ENCODE assay signal across 17 cellular contexts in the genomic region with DNA sequence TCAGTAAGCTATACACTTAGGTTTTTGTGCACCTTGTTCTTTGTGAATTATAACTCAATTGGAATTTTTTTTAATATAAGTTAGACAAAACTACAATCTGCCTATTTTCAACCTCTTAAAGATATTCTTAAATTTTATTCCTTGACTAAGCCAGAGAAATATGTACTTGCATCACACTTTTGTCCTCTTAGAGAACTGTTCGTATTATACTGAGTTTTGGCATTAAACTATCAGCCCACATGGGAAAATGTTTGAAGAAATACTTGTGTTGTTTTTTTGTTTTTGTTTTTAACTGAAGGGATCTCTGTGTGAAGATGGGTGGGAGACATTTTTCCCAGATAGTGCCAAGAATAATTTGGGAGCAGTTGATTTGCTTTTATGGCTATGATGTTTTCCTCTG. TPM values are rescaled to one million over a fixed set of nuclear protein-coding genes. Genes with fewer than 3 reads are reported as not detected.
A peak's percentile ranks its signal among the peaks of the same experiment; 100 is the strongest.
DNase-seq lines count a peak whose midpoint lies in the region; ATAC-seq and TF ChIP-seq lines count a peak whose summit lies in the region.
"Had no signal": no experiment of that assay in that cellular context is flagged by ENCODE, and none has a peak within 500 bp of the region (broad histone marks: within the 10 kb centered on the region; RNA-seq: fewer than 3 reads in every experiment).

No MANE protein-coding gene starts in this region.

- no peak overlapping the region for H3K9ac ChIP-seq in endodermal cell (ENCODE audit: extremely low read depth, low read length, poor library complexity, severe bottlenecking)

- intact Hi-C loops in left ventricle myocardium superior (cut with micrococcal nuclease) = loop anchor here (10.0 kb wide), 1 partner anchor 108 kb away; no protein-coding TSS in a partner anchor
- intact Hi-C loops in testis (cut with DNase I; ENCODE audit: low total_unique reads) = no loop called here

- H3K4me3 Mint-ChIP-seq in activated T-cell treated with anti-CD3 and anti-CD28 coated beads, Interleukin-2, amount 50 U/mL, for 72 hours = no peak overlapping the region
- no peak overlapping the region for H3K4me3 Mint-ChIP-seq in endodermal cell

- no peaks in the 10 kb centered on the region for H3K27me3 Mint-ChIP-seq in activated T-cell treated with anti-CD3 and anti-CD28 coated beads, Interleukin-2, amount 50 U/mL, for 72 hours (ENCODE audit: low read depth)
- no peaks in the 10 kb centered on the region for H3K27me3 Mint-ChIP-seq in endodermal cell (ENCODE audit: insufficient read depth)

- H3K27me3 ChIP-seq in testis = no peaks in the 10 kb centered on the region
- H3K27me3 ChIP-seq in endodermal cell (ENCODE audit: control insufficient read depth, insufficient read depth, low read length, poor library complexity, severe bottlenecking) = no peaks in the 10 kb centered on the region
- H3K27me3 ChIP-seq: cardiac muscle cell, upper lobe of right lung had no signal

- H3K27ac ChIP-seq in testis (peak overlapping the region; percentile 57 to 80), endodermal cell (ENCODE audit: low read depth, low read length) (no peak overlapping the region)
- H3K27ac ChIP-seq: cardiac muscle cell, upper lobe of right lung, VCaP had no signal

- H3K27ac Mint-ChIP-seq in activated T-cell treated with anti-CD3 and anti-CD28 coated beads, Interleukin-2, amount 50 U/mL, for 72 hours = peak overlapping the region; percentile 54
- no peak overlapping the region for H3K27ac Mint-ChIP-seq in endodermal cell

- peaks cover 32% of the 10 kb centered on the region for H3K4me1 Mint-ChIP-seq in activated T-cell treated with anti-CD3 and anti-CD28 coated beads, Interleukin-2, amount 50 U/mL, for 72 hours (ENCODE audit: low read depth)
- H3K4me1 Mint-ChIP-seq in endodermal cell = no peaks in the 10 kb centered on the region

- DNase-seq in activated T-cell treated with anti-CD3 and anti-CD28 coated beads, Interleukin-2, amount 50 U/mL, for 72 hours = no peak
- DNase-seq in activated T-cell treated with anti-CD3 and anti-CD28 coated beads, Interleukin-2, amount 50 U/mL, for 1 hour = no peak
- peak; percentile 12 for DNase-seq in astrocyte of the spinal cord (ENCODE audit: low read depth, low spot score)
- DNase-seq in left ventricle myocardium superior = no peak
- no peak for DNase-seq in testis
- no peak for DNase-seq in COR-L47 (lab: John Stamatoyannopoulos, UW)
- DNase-seq in endodermal cell = no peak
- DNase-seq: activated gamma-delta T cell treated with Interleukin-2 at 50 U/mL for 16 hours, mesendoderm, MM.1S, small intestine, SW 1271, upper lobe of right lung had no signal

- H3K9me3 ChIP-seq in testis = no peaks in the 10 kb centered on the region
- H3K9me3 ChIP-seq in endodermal cell (ENCODE audit: control insufficient read depth, low read length) = no peaks in the 10 kb centered on the region
- H3K9me3 ChIP-seq: HAP-1, upper lobe of right lung had no signal

- no peak for TF ChIP-seq POLR2A in testis (IDR thresholded peaks at IDR 0.05)

- H3K36me3 ChIP-seq in testis (ENCODE audit: low read depth, missing control alignments) (no peaks in the 10 kb centered on the region), endodermal cell (ENCODE audit: control insufficient read depth, insufficient read depth, low read length) (peaks cover 86% of the 10 kb centered on the region)

- H3K4me3 ChIP-seq in astrocyte of the spinal cord (ENCODE audit: low read depth, low read length) (no peak overlapping the region), testis (no peak overlapping the region), endodermal cell (ENCODE audit: low read length) (no peak overlapping the region)
- H3K4me3 ChIP-seq: cardiac muscle cell, HAP-1, upper lobe of right lung had no signal

- peaks cover 30 to 54% of the 10 kb centered on the region in 2 donors for H3K36me3 Mint-ChIP-seq in activated T-cell treated with anti-CD3 and anti-CD28 coated beads, Interleukin-2, amount 50 U/mL, for 72 hours (ENCODE audit: insufficient read depth in 2 of 2)
- H3K36me3 Mint-ChIP-seq in endodermal cell (ENCODE audit: low read depth) = peaks cover 65% of the 10 kb centered on the region

- peaks cover 2% of the 10 kb centered on the region in 2 donors for H3K9me3 Mint-ChIP-seq in activated T-cell treated with anti-CD3 and anti-CD28 coated beads, Interleukin-2, amount 50 U/mL, for 72 hours
- H3K9me3 Mint-ChIP-seq in endodermal cell = no peaks in the 10 kb centered on the region

- in situ Hi-C loops in astrocyte of the spinal cord (cut with HindIII; ENCODE audit: low sequenced_read_pairs) = no loop called here

- 61 to 67% methylated on average over 1 of the region's 1 CpG for WGBS in testis, 2 donors
- WGBS in endodermal cell (ENCODE audit: insufficient coverage in 1 of 2, insufficient read length in 1 of 2), 2 experiments = 89 to 100% methylated on average over 1 of the region's 1 CpG

- no peaks in the 10 kb centered on the region for H3K4me1 ChIP-seq in testis
- no peaks in the 10 kb centered on the region for H3K4me1 ChIP-seq in endodermal cell (ENCODE audit: control insufficient read depth, insufficient read depth, low read length)
- H3K4me1 ChIP-seq: HAP-1, upper lobe of right lung had no signal

- no peak for ATAC-seq in activated T-cell treated with anti-CD3 and anti-CD28 coated beads, Interleukin-2, amount 50 U/mL, for 72 hours (replicated peaks in 1 of 2)
- peak; percentile 77 for ATAC-seq in left ventricle myocardium superior
- ATAC-seq in HG03196 (IDR thresholded peaks at IDR 0.05; ENCODE audit: unreplicated experiment) = no peak
- ATAC-seq: upper lobe of right lung had no signal

- no peak for TF ChIP-seq CTCF in astrocyte of the spinal cord (IDR thresholded peaks at IDR 0.05; ENCODE audit: low read depth, low read length)
- TF ChIP-seq CTCF in testis (IDR thresholded peaks at IDR 0.05) = no peak
- TF ChIP-seq CTCF in endodermal cell (conservative IDR thresholded peaks at IDR 0.05) = no peak

RNA-seq across cellular contexts. Expression of a gene that starts 25.3 kb away (rescaled TPM):
- total RNA-seq in activated T-cell treated with anti-CD3 and anti-CD28 coated beads, Interleukin-2, amount 50 U/mL, for 72 hours = 10 to 100 TPM; 27.6 to 30.9 TPM
- total RNA-seq in left ventricle myocardium superior (4.2 TPM), testis (10 to 100 TPM; 33.9 to 45.5 TPM), endodermal cell (10 to 100 TPM; 19.8 to 23.3 TPM)
- 9.8 TPM for polyA plus RNA-seq in testis (ENCODE audit: insufficient read depth, low read depth, low replicate concordance)
- 18.6 TPM for polyA plus RNA-seq in endodermal cell (2013, experiment 1 of 2)
- 21.0 TPM for polyA plus RNA-seq in endodermal cell (2013, experiment 2 of 2)

RNA-seq across cellular contexts. Expression of a gene that starts 54.5 kb away (rescaled TPM):
- 100 to 1,000 TPM; 284 to 353 TPM for total RNA-seq in activated T-cell treated with anti-CD3 and anti-CD28 coated beads, Interleukin-2, amount 50 U/mL, for 72 hours
- total RNA-seq in left ventricle myocardium superior (36.1 TPM), testis (10 to 100 TPM; 70.3 to 88.5 TPM), endodermal cell (100 to 1,000 TPM; 195 to 231 TPM)
- polyA plus RNA-seq in testis (ENCODE audit: insufficient read depth, low read depth, low replicate concordance) = 24.0 TPM
- polyA plus RNA-seq in endodermal cell (2013, experiment 1 of 2) = 238 TPM
- polyA plus RNA-seq in endodermal cell (2013, experiment 2 of 2) = 234 TPM

RNA-seq across cellular contexts. Expression of a gene that starts 54.7 kb away (rescaled TPM):
- 10 to 100 TPM; 36.2 to 44.8 TPM for total RNA-seq in activated T-cell treated with anti-CD3 and anti-CD28 coated beads, Interleukin-2, amount 50 U/mL, for 72 hours
- 36.4 TPM for total RNA-seq in left ventricle myocardium superior
- total RNA-seq in testis = 10 to 100 TPM; 28.5 to 49.5 TPM
- polyA plus RNA-seq in testis (ENCODE audit: insufficient read depth, low read depth, low replicate concordance) = 32.6 TPM
- total RNA-seq in endodermal cell = 10 to 100 TPM; 18.8 to 33.6 TPM
- polyA plus RNA-seq in endodermal cell (2013, experiment 1 of 2) = 37.0 TPM
- polyA plus RNA-seq in endodermal cell (2013, experiment 2 of 2) = 32.8 TPM
